Comparison of ENCODE assay signal across 9 cellular contexts in the genomic region with DNA sequence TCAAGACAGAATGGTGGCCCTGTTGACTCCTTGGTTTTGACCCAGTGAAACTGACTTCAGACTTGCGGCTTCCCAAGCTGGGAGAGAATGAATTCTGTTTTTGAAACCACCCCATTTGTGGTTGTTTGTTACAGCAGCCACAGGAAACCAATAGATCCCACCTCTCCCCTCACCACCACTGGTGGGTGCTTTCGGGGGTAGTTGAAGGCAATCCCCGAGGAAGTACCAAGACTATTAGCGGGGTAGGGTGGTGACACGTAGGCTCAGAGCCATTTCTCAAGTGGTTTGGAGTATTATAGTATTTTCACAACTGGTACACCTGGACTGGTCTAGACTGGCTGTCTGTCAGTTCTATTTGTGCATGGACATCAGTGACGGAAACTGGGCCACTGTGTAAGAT.
DNase-seq lines count a peak whose midpoint lies in the region; ATAC-seq and TF ChIP-seq lines count a peak whose summit lies in the region.
"Had no signal": no experiment of that assay in that cellular context is flagged by ENCODE, and none has a peak within 500 bp of the region (broad histone marks: within the 10 kb centered on the region; RNA-seq: fewer than 3 reads in every experiment).

No MANE protein-coding gene starts in this region.

- no peaks in the 10 kb centered on the region for H4K20me1 ChIP-seq in GM23338 (replicated peaks; ENCODE audit: insufficient read depth)

- no peaks in the 10 kb centered on the region for H3F3A ChIP-seq in GM23338 (replicated peaks; ENCODE audit: low read depth)

- H3K4me3 Mint-ChIP-seq in GM23338, result no peak overlapping the region
- H3K4me3 Mint-ChIP-seq: activated naive CD4-positive, alpha-beta T cell treated with anti-CD3 and anti-CD28 coated beads for 36 hours had no signal

- H3K9me3 Mint-ChIP-seq in GM23338, result peaks cover 2% of the 10 kb centered on the region; the same call in 1 of the 3 replicates

- no peak overlapping the region for H2AFZ ChIP-seq in GM23338

- H3K4me1 Mint-ChIP-seq in GM23338, result no peaks in the 10 kb centered on the region

- DNase-seq in stimulated activated naive CD4-positive, alpha-beta T cell treated with Interleukin-2 at 50 U/mL for 16 hours (lab: John Stamatoyannopoulos, UW), result peak; percentile 25
- DNase-seq in stimulated activated naive CD4-positive, alpha-beta T cell (lab: John Stamatoyannopoulos, UW), result no peak
- peak; percentile 13 to 17 for DNase-seq in activated CD8-positive, alpha-beta memory T cell treated with anti-CD3 and anti-CD28 coated beads for 4 hours (ENCODE audit: low read depth in 2 of 2)
- DNase-seq in left cardiac atrium, result no peak
- no peak for DNase-seq in GM23338 (ENCODE audit: low spot score)
- DNase-seq in OCI-M2 (lab: John Stamatoyannopoulos, UW; ENCODE audit: unreplicated experiment), result no peak
- DNase-seq in SW480 (ENCODE audit: low spot score), result no peak
- DNase-seq: activated naive CD4-positive, alpha-beta T cell treated with anti-CD3 and anti-CD28 coated beads for 36 hours had no signal

- no peak overlapping the region for H3K4me2 ChIP-seq in GM23338

- H3K4me3 ChIP-seq in GM23338, result no peak overlapping the region

- H3K36me3 ChIP-seq in GM23338 (ENCODE audit: insufficient read depth), result no peaks in the 10 kb centered on the region

- TF ChIP-seq CTCF in GM23338 (conservative IDR thresholded peaks at IDR 0.05; ENCODE audit: low read depth in 2 of 2), result no peak

- ATAC-seq in HG02943 (IDR thresholded peaks at IDR 0.05; ENCODE audit: low read depth, unreplicated experiment), result peak; percentile 60
- no peak for ATAC-seq in left cardiac atrium
- no peak for ATAC-seq in GM23338

- no peaks in the 10 kb centered on the region for H3K27me3 Mint-ChIP-seq in GM23338 (ENCODE audit: insufficient read depth, low read depth, poor library complexity)

- H3K79me2 ChIP-seq in GM23338 (replicated peaks; ENCODE audit: insufficient read depth), result no peaks in the 10 kb centered on the region

- H3K9me2 ChIP-seq in GM23338 (ENCODE audit: insufficient read depth), result peaks cover 13% of the 10 kb centered on the region; the same call in 1 of the 2 replicates

- H3K27me3 ChIP-seq in GM23338 (ENCODE audit: insufficient read depth), result no peaks in the 10 kb centered on the region

- no peak overlapping the region for H3K27ac Mint-ChIP-seq in GM23338
- H3K27ac Mint-ChIP-seq: activated naive CD4-positive, alpha-beta T cell treated with anti-CD3 and anti-CD28 coated beads for 36 hours had no signal

- intact Hi-C loops in left cardiac atrium (cut with DNase I), result no loop called here

- H3K4me1 ChIP-seq in GM23338 (ENCODE audit: insufficient read depth), result no peaks in the 10 kb centered on the region

- no peak overlapping the region for H3K27ac ChIP-seq in GM23338 (ENCODE audit: low read depth)

- no peaks in the 10 kb centered on the region; the same call in 2 of the 3 replicates for H3K36me3 Mint-ChIP-seq in GM23338 (ENCODE audit: low read depth)

TF ChIP-seq in GM23338, 12 proteins besides CTCF, POLR2A, EP300 and RAD21 (continues in another document):
- no peak for TF ChIP-seq NANOG (IDR thresholded peaks at IDR 0.05; ENCODE audit: borderline replicate concordance)
- TF ChIP-seq JUNB (IDR thresholded peaks at IDR 0.05; ENCODE audit: unreplicated experiment), result no peak
- TF ChIP-seq ZNF114 (CRISPR knock-in tag; IDR thresholded peaks at IDR 0.05), result no peak
- no peak for TF ChIP-seq ZNF462 (CRISPR knock-in tag; IDR thresholded peaks at IDR 0.05)
- TF ChIP-seq EZH2 (IDR thresholded peaks at IDR 0.05; ENCODE audit: low read depth, unreplicated experiment), result no peak
- TF ChIP-seq REST (IDR thresholded peaks at IDR 0.05; ENCODE audit: unreplicated experiment), result no peak
- TF ChIP-seq ZNF331 (CRISPR knock-in tag; IDR thresholded peaks at IDR 0.05; ENCODE audit: low read depth), result no peak
- no peak for TF ChIP-seq STAT1 (IDR thresholded peaks at IDR 0.05; ENCODE audit: unreplicated experiment)
- TF ChIP-seq POLR2AphosphoS5 (IDR thresholded peaks at IDR 0.05; ENCODE audit: low read depth), result no peak

Comparison
In these comparisons a context has a peak if more than half of its experiments do, and no peak if none do; other contexts are left out.
1. DNase-seq: peak in stimulated activated naive CD4-positive, alpha-beta T cell treated with Interleukin-2 at 50 U/mL for 16 hours (single experiment) and activated CD8-positive, alpha-beta memory T cell treated with anti-CD3 and anti-CD28 coated beads for 4 hours (2 of 2); none in stimulated activated naive CD4-positive, alpha-beta T cell (0 of 6), left cardiac atrium (single experiment), GM23338 (single experiment), OCI-M2 (single experiment) and SW480 (single experiment).